In genomic region chr18:63162271-63163014, GRCh38 we compare ENCODE assay signal across 8 cellular contexts.
A peak's percentile ranks its signal among the peaks of the same experiment; 100 is the strongest.
DNase-seq lines count a peak whose midpoint lies in the region; TF ChIP-seq lines count a peak whose summit lies in the region.

No MANE protein-coding gene starts in this region.

- H3K27me3 ChIP-seq in OCI-LY1 (ENCODE audit: insufficient read depth, low read length) (no peaks in the 10 kb centered on the region), esophagus muscularis mucosa (no peaks in the 10 kb centered on the region), Caco-2 (replicated peaks; ENCODE audit: control insufficient read depth, insufficient read depth, low read length) (no peaks in the 10 kb centered on the region)

- peaks cover 16% of the 10 kb centered on the region for H3F3A ChIP-seq in OCI-LY1 (ENCODE audit: insufficient read depth, low read length)

- no peaks in the 10 kb centered on the region for H4K20me1 ChIP-seq in OCI-LY1 (ENCODE audit: insufficient read depth, low read length)

- no peaks in the 10 kb centered on the region for H3K9me2 ChIP-seq in OCI-LY1 (ENCODE audit: low read depth, low read length)

- no peak for TF ChIP-seq EP300 in esophagus muscularis mucosa (IDR thresholded peaks at IDR 0.05)

- H2AFZ ChIP-seq in OCI-LY1 (ENCODE audit: low read length): no peak overlapping the region

- H3K4me1 ChIP-seq in HEK293 (ENCODE audit: control insufficient read depth, insufficient read depth, low read length) (peaks cover 11% of the 10 kb centered on the region), OCI-LY1 (ENCODE audit: insufficient read depth, low read length, severe bottlenecking) (peaks cover 90% of the 10 kb centered on the region), esophagus muscularis mucosa (peaks cover 26 to 49% (median 46%) of the 10 kb centered on the region in 4 donors), Caco-2 (no peaks in the 10 kb centered on the region; the same call in 1 of the 2 replicates)

- peaks cover 9% of the 10 kb centered on the region for H3K9me3 Mint-ChIP-seq in Caco-2 (ENCODE audit: unreplicated experiment)

- POLR2A ChIA-PET in HEK293 (lab: Yijun Ruan, JAX) (interaction anchor here (1.0 kb wide), 1 partner anchor 11 kb away, joined by 3 read pairs; no protein-coding TSS in a partner anchor), Caco-2 (lab: Charles Lee) (no interaction called here)

- DNase-seq in GM13977 (ENCODE audit: low spot score): peak; percentile 62
- DNase-seq in esophagus muscularis mucosa (ENCODE audit: extremely low spot score): no peak
- DNase-seq in stimulated activated naive CD4-positive, alpha-beta T cell treated with Interleukin-2 at 50 U/mL for 16 hours (lab: John Stamatoyannopoulos, UW): peak; percentile 43
- no peak for DNase-seq in NCI-H2029 (lab: John Stamatoyannopoulos, UW)
- no peak for DNase-seq in SKM-1 (lab: John Stamatoyannopoulos, UW; ENCODE audit: unreplicated experiment)
- no peak for DNase-seq in Caco-2

- no peak overlapping the region for H3K4me3 ChIP-seq in HEK293 (ENCODE audit: low read depth, low read length)
- H3K4me3 ChIP-seq in OCI-LY1 (ENCODE audit: low read depth, low read length, poor library complexity, severe bottlenecking): peak overlapping the region; percentile 61
- no peak overlapping the region for H3K4me3 ChIP-seq in esophagus muscularis mucosa
- no peak overlapping the region for H3K4me3 ChIP-seq in Caco-2 (ENCODE audit: low read depth, low read length)

- no peak for TF ChIP-seq POLR2A in esophagus muscularis mucosa (IDR thresholded peaks at IDR 0.05; ENCODE audit: low read depth)

- H3K27me3 Mint-ChIP-seq in Caco-2 (ENCODE audit: insufficient read depth, unreplicated experiment): no peaks in the 10 kb centered on the region

- WGBS in esophagus muscularis mucosa: 85% methylated on average over 7 of the region's 7 CpGs

- peaks cover 21% of the 10 kb centered on the region for H3K4me1 Mint-ChIP-seq in Caco-2 (ENCODE audit: low read depth, unreplicated experiment)

- H3K79me2 ChIP-seq in OCI-LY1 (ENCODE audit: insufficient read depth, low read length): peaks cover 63% of the 10 kb centered on the region

- H3K27ac ChIP-seq in HEK293 (ENCODE audit: extremely low read depth, low read depth, low read length): no peak overlapping the region
- H3K27ac ChIP-seq in OCI-LY1 (ENCODE audit: low read depth, low read length, poor library complexity, severe bottlenecking): peak overlapping the region; percentile 99
- H3K27ac ChIP-seq in esophagus muscularis mucosa (replicated peaks in 1 of 4): peak overlapping the region; percentile 49 to 70 (median 64)

- peak overlapping the region; percentile 51; the same call in 1 of the 2 replicates for H3K9ac ChIP-seq in OCI-LY1 (ENCODE audit: low read length)

- no peaks in the 10 kb centered on the region for H3K36me3 Mint-ChIP-seq in Caco-2 (ENCODE audit: insufficient read depth, unreplicated experiment)

- no peaks in the 10 kb centered on the region for H3K36me3 ChIP-seq in HEK293 (ENCODE audit: control insufficient read depth in 2 of 2, insufficient read depth in 1 of 2, low read length in 2 of 2)
- peaks cover 69% of the 10 kb centered on the region for H3K36me3 ChIP-seq in OCI-LY1 (ENCODE audit: insufficient read depth, low read length)
- no peaks in the 10 kb centered on the region for H3K36me3 ChIP-seq in esophagus muscularis mucosa
- no peaks in the 10 kb centered on the region for H3K36me3 ChIP-seq in Caco-2 (ENCODE audit: control insufficient read depth, insufficient read depth, low read length)

- intact Hi-C loops in esophagus muscularis mucosa (cut with DNase I) (no loop called here), Caco-2 (cut with micrococcal nuclease; ENCODE audit: unreplicated experiment) (no loop called here)

- in situ Hi-C loops in GM13977 (cut with MboI; ENCODE audit: low pct_unique_long_range_greater_than_20kb, low sequenced_read_pairs, unreplicated experiment): no loop called here

- no peaks in the 10 kb centered on the region for H3K9me3 ChIP-seq in HEK293 (ENCODE audit: control insufficient read depth, insufficient read depth, low read depth, low read length)
- no peaks in the 10 kb centered on the region for H3K9me3 ChIP-seq in OCI-LY1 (ENCODE audit: low read length)
- H3K9me3 ChIP-seq in esophagus muscularis mucosa: no peaks in the 10 kb centered on the region
- no peaks in the 10 kb centered on the region for H3K9me3 ChIP-seq in Caco-2

- CTCF ChIA-PET in HEK293 (lab: Yijun Ruan, JAX) (interaction anchor here (0.7 to 1.6 kb wide), 3 partner anchors 31 to 421 kb away, joined by 3 read pairs; no protein-coding TSS in a partner anchor), Caco-2 (lab: Charles Lee) (no interaction called here)

- H3K4me2 ChIP-seq in OCI-LY1 (ENCODE audit: low read length): peak overlapping the region; percentile 74

- no TSS peak for BruUV-seq in Caco-2 (replicated peaks; lab: Mats Ljungman, UMichigan)

- H3K4me3 Mint-ChIP-seq in Caco-2 (ENCODE audit: unreplicated experiment): no peak overlapping the region

- no peak overlapping the region for H3K27ac Mint-ChIP-seq in Caco-2 (ENCODE audit: unreplicated experiment)

- TF ChIP-seq CTCF in GM13977 (IDR thresholded peaks at IDR 0.05; ENCODE audit: extremely low read depth, insufficient read depth, missing control alignments) (no peak), HEK293 (tag by site-specific recombination; IDR thresholded peaks at IDR 0.05) (no peak), OCI-LY1 (IDR thresholded peaks at IDR 0.05; ENCODE audit: low read length) (no peak), esophagus muscularis mucosa (IDR thresholded peaks at IDR 0.05) (no peak), Caco-2 (IDR thresholded peaks at IDR 0.05; ENCODE audit: insufficient read depth in 1 of 2, low read depth in 1 of 2, low read length in 1 of 2, severe bottlenecking in 1 of 2, unreplicated experiment in 1 of 2) (no peak)

TF ChIP-seq in HEK293, 187 proteins besides CTCF, POLR2A, EP300 and RAD21:
- TF ChIP-seq ZNF692 (tag by site-specific recombination; IDR thresholded peaks at IDR 0.05) (no peak), ZNF366 (tag by site-specific recombination; conservative IDR thresholded peaks at IDR 0.05) (peak; percentile 87)

Comparison
In these comparisons a context has a peak if more than half of its experiments do, and no peak if none do; other contexts are left out.
1. DNase-seq: peak in GM13977 (single experiment) and stimulated activated naive CD4-positive, alpha-beta T cell treated with Interleukin-2 at 50 U/mL for 16 hours (single experiment); none in esophagus muscularis mucosa (single experiment), NCI-H2029 (single experiment), SKM-1 (single experiment) and Caco-2 (0 of 2).